Comparison of ENCODE assay signal across 8 cellular contexts in genomic region chr6:89081423-89082322, GRCh38. TPM values are rescaled to one million over a fixed set of nuclear protein-coding genes. Genes with fewer than 3 reads are reported as not detected.
DNase-seq lines count a peak whose midpoint lies in the region; ATAC-seq and TF ChIP-seq lines count a peak whose summit lies in the region.

No MANE protein-coding gene starts in this region.

- H3K27me3 ChIP-seq in esophagus (ENCODE audit: control insufficient read depth in 1 of 2, insufficient read depth in 2 of 2, low read length in 2 of 2) (no peaks in the 10 kb centered on the region), muscle layer of colon (ENCODE audit: control insufficient read depth in 1 of 2, insufficient read depth in 2 of 2, low read length in 2 of 2) (no peaks in the 10 kb centered on the region)

- H3K27me3 Mint-ChIP-seq in activated T-cell treated with anti-CD3 and anti-CD28 coated beads, Interleukin-2, amount 50 U/mL, for 24 hours: no peaks in the 10 kb centered on the region

- no peaks in the 10 kb centered on the region for H3K9me3 Mint-ChIP-seq in activated T-cell treated with anti-CD3 and anti-CD28 coated beads, Interleukin-2, amount 50 U/mL, for 24 hours

- TF ChIP-seq EP300 in Ishikawa (IDR thresholded peaks at IDR 0.05; ENCODE audit: borderline replicate concordance): peak; percentile 86

- peak overlapping the region; percentile 93 for H3K4me3 Mint-ChIP-seq in activated T-cell treated with anti-CD3 and anti-CD28 coated beads, Interleukin-2, amount 50 U/mL, for 24 hours

- WGBS in esophagus, 2 donors: 0% methylated on average over 49 to 69 of the region's 69 CpGs

- peaks cover 39% of the 10 kb centered on the region for H3K4me1 Mint-ChIP-seq in activated T-cell treated with anti-CD3 and anti-CD28 coated beads, Interleukin-2, amount 50 U/mL, for 24 hours (ENCODE audit: low read depth)

- ATAC-seq in GM21529 (IDR thresholded peaks at IDR 0.05; ENCODE audit: unreplicated experiment): peak; percentile 50

- peaks cover 0 to 2% of the 10 kb centered on the region in 2 donors for H3K4me1 ChIP-seq in esophagus (ENCODE audit: control insufficient read depth in 2 of 2, insufficient read depth in 2 of 2, low read length in 1 of 2)
- peaks cover 32% of the 10 kb centered on the region for H3K4me1 ChIP-seq in muscle layer of colon (ENCODE audit: insufficient read depth, low read length)

- H3K9ac ChIP-seq in muscle layer of colon (ENCODE audit: low read length): peak overlapping the region; percentile 91

- H3K27ac ChIP-seq in esophagus (ENCODE audit: low read depth in 2 of 2, low read length in 1 of 2) (peak overlapping the region; percentile 100), muscle layer of colon (ENCODE audit: low read depth, low read length) (peak overlapping the region; percentile 97)

- H3K9me3 ChIP-seq in esophagus (ENCODE audit: control insufficient read depth in 2 of 2, insufficient read depth in 1 of 2, low read depth in 1 of 2, low read length in 1 of 2) (no peaks in the 10 kb centered on the region), muscle layer of colon (ENCODE audit: low read length) (no peaks in the 10 kb centered on the region)

- H3K36me3 ChIP-seq in esophagus (ENCODE audit: control insufficient read depth in 2 of 2, insufficient read depth in 2 of 2, low read length in 1 of 2) (peaks cover 0 to 3% of the 10 kb centered on the region in 2 donors), muscle layer of colon (ENCODE audit: insufficient read depth, low read length) (peaks cover 22% of the 10 kb centered on the region)

- H3K36me3 Mint-ChIP-seq in activated T-cell treated with anti-CD3 and anti-CD28 coated beads, Interleukin-2, amount 50 U/mL, for 24 hours (ENCODE audit: low read depth): peaks cover 51% of the 10 kb centered on the region

- no peak for TF ChIP-seq RAD21 in Ishikawa (IDR thresholded peaks at IDR 0.05; ENCODE audit: low read depth)

- H3K4me3 ChIP-seq in esophagus (ENCODE audit: low read depth in 1 of 2, low read length in 2 of 2) (peak overlapping the region; percentile 99 to 100), muscle layer of colon (ENCODE audit: low read depth in 1 of 2, low read length in 2 of 2) (peak overlapping the region; percentile 93 to 94)

- H3K27ac Mint-ChIP-seq in activated T-cell treated with anti-CD3 and anti-CD28 coated beads, Interleukin-2, amount 50 U/mL, for 24 hours: peak overlapping the region; percentile 94

- peak; percentile 96 for DNase-seq in DMS153 (lab: John Stamatoyannopoulos, UW)
- peak; percentile 74 for DNase-seq in OCI-M2 (lab: John Stamatoyannopoulos, UW; ENCODE audit: unreplicated experiment)
- peak; percentile 99 for DNase-seq in activated T-cell treated with anti-CD3 and anti-CD28 coated beads, Interleukin-2, amount 50 U/mL, for 24 hours
- peak; percentile 98 to 99 for DNase-seq in stimulated activated CD8-positive, alpha-beta memory T cell treated with anti-CD3 and anti-CD28 coated beads, Interleukin-7, amount 100 ng/mL, for 1 hour (ENCODE audit: low read depth in 2 of 2)

TF ChIP-seq in Ishikawa, 13 proteins besides CTCF, POLR2A, EP300 and RAD21:
- TF ChIP-seq TEAD4 (IDR thresholded peaks at IDR 0.05) (peak; percentile 68; the same call in 1 of the 2 replicates), TCF12 (IDR thresholded peaks at IDR 0.05; ENCODE audit: low read depth) (peak; percentile 88), CREB1 (IDR thresholded peaks at IDR 0.05; ENCODE audit: low read depth) (peak; percentile 68), YY1 (IDR thresholded peaks at IDR 0.05; ENCODE audit: low read depth) (peak; percentile 86), EGR1 (IDR thresholded peaks at IDR 0.05) (0 out of 2 replicates have a peak, but pooled peaks have one; percentile 26), TAF1 (IDR thresholded peaks at IDR 0.05; ENCODE audit: low read depth) (peak; percentile 81), USF1 (IDR thresholded peaks at IDR 0.05) (0 out of 2 replicates have a peak, but pooled peaks have one; percentile 11), NFIC (IDR thresholded peaks at IDR 0.05) (peak; percentile 90), ZBTB7A (IDR thresholded peaks at IDR 0.05; ENCODE audit: low read depth) (no peak; the same call in 1 of the 2 replicates), FOXM1 (IDR thresholded peaks at IDR 0.05; ENCODE audit: borderline replicate concordance, low read depth) (no peak), CEBPB (IDR thresholded peaks at IDR 0.05) (no peak), REST (IDR thresholded peaks at IDR 0.05; ENCODE audit: low read depth) (no peak), MAX (IDR thresholded peaks at IDR 0.05) (peak; percentile 62)
TF ChIP-seq in Ishikawa: peak in this region for 9.

RNA-seq across cellular contexts. Expression of gene PNRC1, which starts 1.1 kb away (rescaled TPM):
- polyA plus RNA-seq in esophagus: 10 to 100 TPM; 29.9 to 30.3 TPM

RNA-seq across cellular contexts. Expression of gene SRSF12, which starts 36.2 kb away (rescaled TPM):
- polyA plus RNA-seq in esophagus: under 1 TPM; 0.31 to 0.41 TPM

Comparison
In these comparisons a context has a peak if more than half of its experiments do, and no peak if none do; other contexts are left out.
1. Peak in every context shown above with its lines: DNase-seq, ATAC-seq, H3K4me3 ChIP-seq and H3K27ac ChIP-seq.